Comparison of ENCODE assay signal across 14 cellular contexts in genomic region chr4:23320881-23321612, GRCh38.
DNase-seq lines count a peak whose midpoint lies in the region; ATAC-seq and TF ChIP-seq lines count a peak whose summit lies in the region.
"Had no signal": no experiment of that assay in that cellular context is flagged by ENCODE, and none has a peak within 500 bp of the region (broad histone marks: within the 10 kb centered on the region; RNA-seq: fewer than 3 reads in every experiment).

No MANE protein-coding gene starts in this region.

- H3K27ac ChIP-seq in smooth muscle cell (ENCODE audit: low read depth) (no peak overlapping the region), mesenchymal stem cell (ENCODE audit: low read length, poor library complexity, severe bottlenecking) (no peak overlapping the region)
- H3K27ac ChIP-seq: BLaER1 treated with 17β-estradiol and CSF1 and Interleukin-3, amounts not matched to agents 10 nM and 100 nM had no signal

- peak overlapping the region; percentile 41 for H3K4me2 ChIP-seq in smooth muscle cell
- H3K4me2 ChIP-seq in mesenchymal stem cell (ENCODE audit: low read length, poor library complexity, severe bottlenecking) = no peak overlapping the region
- H3K4me2 ChIP-seq: BLaER1 treated with 17β-estradiol and CSF1 and Interleukin-3, amounts not matched to agents 10 nM and 100 nM had no signal

- H3K18ac ChIP-seq in mesenchymal stem cell (ENCODE audit: low read depth in 1 of 2, low read length in 2 of 2) = no peak overlapping the region

- H3F3A ChIP-seq in smooth muscle cell (ENCODE audit: low read depth) = no peaks in the 10 kb centered on the region

- intact Hi-C loops in natural killer cell (cut with micrococcal nuclease) (no loop called here), lower leg skin (cut with DNase I; ENCODE audit: low total_unique reads) (no loop called here)

- no peaks in the 10 kb centered on the region for H3K27me3 Mint-ChIP-seq in natural killer cell (ENCODE audit: low read depth in 2 of 2)
- H3K27me3 Mint-ChIP-seq in natural killer cell treated with Interleukin-12 subunit alpha and Interleukin-12 subunit beta and Interleukin-15 and Interleukin-18, amount 100 ng/mL, for 72 hours = no peaks in the 10 kb centered on the region
- no peaks in the 10 kb centered on the region for H3K27me3 Mint-ChIP-seq in activated T-cell treated with anti-CD3 and anti-CD28 coated beads, Interleukin-2, amount 50 U/mL, for 4 hours (ENCODE audit: low read depth)

- H3K27ac Mint-ChIP-seq in natural killer cell = no peak overlapping the region
- no peak overlapping the region for H3K27ac Mint-ChIP-seq in natural killer cell treated with Interleukin-12 subunit alpha and Interleukin-12 subunit beta and Interleukin-15 and Interleukin-18, amount 100 ng/mL, for 72 hours
- H3K27ac Mint-ChIP-seq: CD4-positive, CD25-positive, alpha-beta regulatory T cell had no signal

- no peak overlapping the region for H4K91ac ChIP-seq in mesenchymal stem cell (ENCODE audit: low read length)

- 18% methylated on average over 1 of the region's 1 CpG for whole genome bisulfite sequencing in smooth muscle cell (ENCODE audit: low lambda C conversion rate)
- 43 to 64% methylated on average over 1 of the region's 1 CpG for WGBS in lower leg skin, 2 donors
- WGBS in mesenchymal stem cell = 24% methylated on average over 1 of the region's 1 CpG

- H3K23ac ChIP-seq in mesenchymal stem cell (ENCODE audit: low read length in 2 of 2) = no peak overlapping the region

- H3K4me3 ChIP-seq in smooth muscle cell (no peak overlapping the region), lower leg skin (ENCODE audit: low read depth, poor library complexity, severe bottlenecking) (no peak overlapping the region), mesenchymal stem cell (ENCODE audit: insufficient read depth in 1 of 2, low read depth in 1 of 2, low read length in 2 of 2) (no peak overlapping the region)
- H3K4me3 ChIP-seq: BLaER1 treated with 17β-estradiol and CSF1 and Interleukin-3, amounts not matched to agents 10 nM and 100 nM had no signal

- no peak overlapping the region for H4K8ac ChIP-seq in mesenchymal stem cell (ENCODE audit: low read length)

- no peaks in the 10 kb centered on the region for H3K79me1 ChIP-seq in mesenchymal stem cell (replicated peaks; ENCODE audit: low read length, poor library complexity, severe bottlenecking)

- no peak overlapping the region for H2AK5ac ChIP-seq in mesenchymal stem cell (ENCODE audit: low read length, severe bottlenecking)

- H3K4me1 ChIP-seq in smooth muscle cell (ENCODE audit: low read depth) (no peaks in the 10 kb centered on the region), mesenchymal stem cell (ENCODE audit: control insufficient read depth, insufficient read depth, low read depth, low read length) (no peaks in the 10 kb centered on the region)

- no peaks in the 10 kb centered on the region for H3K36me3 Mint-ChIP-seq in natural killer cell
- H3K36me3 Mint-ChIP-seq in natural killer cell treated with Interleukin-12 subunit alpha and Interleukin-12 subunit beta and Interleukin-15 and Interleukin-18, amount 100 ng/mL, for 72 hours = peaks cover 15% of the 10 kb centered on the region
- H3K36me3 Mint-ChIP-seq in activated T-cell treated with anti-CD3 and anti-CD28 coated beads, Interleukin-2, amount 50 U/mL, for 4 hours (ENCODE audit: insufficient read depth) = no peaks in the 10 kb centered on the region
- H3K36me3 Mint-ChIP-seq: CD4-positive, CD25-positive, alpha-beta regulatory T cell had no signal

- TF ChIP-seq CTCF in natural killer cell (IDR thresholded peaks at IDR 0.05) (peak; percentile 12), smooth muscle cell (IDR thresholded peaks at IDR 0.05; ENCODE audit: borderline replicate concordance, insufficient read depth, poor library complexity, severe bottlenecking) (no peak), lower leg skin (IDR thresholded peaks at IDR 0.05) (no peak)

- DNase-seq in natural killer cell (no peak), NCI-H446 treated with DMSO at 0.1 percent for 48 hours (lab: John Stamatoyannopoulos, UW) (peak; percentile 4), foreskin melanocyte (peak; percentile 78), smooth muscle cell (lab: John Stamatoyannopoulos, UW; ENCODE audit: unreplicated experiment) (no peak), lower leg skin (ENCODE audit: low spot score in 2 of 2) (no peak), mesenchymal stem cell (no peak)
- no peak for DNase-seq in natural killer cell treated with Interleukin-12 subunit alpha and Interleukin-12 subunit beta and Interleukin-15 and Interleukin-18, amount 100 ng/mL, for 72 hours (ENCODE audit: low spot score)
- DNase-seq in activated T-cell treated with anti-CD3 and anti-CD28 coated beads, Interleukin-2, amount 50 U/mL, for 4 hours = no peak
- DNase-seq: ACHN; CD4-positive, CD25-positive, alpha-beta regulatory T cell; DMS53; GF-D8 had no signal

- H3K9me3 ChIP-seq in smooth muscle cell (replicated peaks; ENCODE audit: low read depth) = no peaks in the 10 kb centered on the region
- no peaks in the 10 kb centered on the region for H3K9me3 ChIP-seq in mesenchymal stem cell (ENCODE audit: control insufficient read depth, low read length)
- H3K9me3 ChIP-seq: BLaER1 treated with 17β-estradiol and CSF1 and Interleukin-3, amounts not matched to agents 10 nM and 100 nM had no signal

- no peak overlapping the region for H3K4ac ChIP-seq in mesenchymal stem cell (ENCODE audit: low read depth in 1 of 2, low read length in 2 of 2)

- H3K4me3 Mint-ChIP-seq in natural killer cell = no peak overlapping the region
- H3K4me3 Mint-ChIP-seq in natural killer cell treated with Interleukin-12 subunit alpha and Interleukin-12 subunit beta and Interleukin-15 and Interleukin-18, amount 100 ng/mL, for 72 hours = no peak overlapping the region
- H3K4me3 Mint-ChIP-seq in activated T-cell treated with anti-CD3 and anti-CD28 coated beads, Interleukin-2, amount 50 U/mL, for 4 hours = no peak overlapping the region
- H3K4me3 Mint-ChIP-seq: CD4-positive, CD25-positive, alpha-beta regulatory T cell had no signal

- H3K27me3 ChIP-seq in smooth muscle cell (ENCODE audit: low read depth) = no peaks in the 10 kb centered on the region
- no peaks in the 10 kb centered on the region for H3K27me3 ChIP-seq in mesenchymal stem cell (ENCODE audit: control insufficient read depth in 1 of 2, insufficient read depth in 1 of 2, low read length in 2 of 2)
- H3K27me3 ChIP-seq: BLaER1 treated with 17β-estradiol and CSF1 and Interleukin-3, amounts not matched to agents 10 nM and 100 nM had no signal

- H2AFZ ChIP-seq in smooth muscle cell (ENCODE audit: low read depth) = peak overlapping the region; percentile 14
- no peak overlapping the region for H2AFZ ChIP-seq in mesenchymal stem cell (ENCODE audit: low read depth, low read length)

- H3K36me3 ChIP-seq in smooth muscle cell (ENCODE audit: low read depth) (no peaks in the 10 kb centered on the region), mesenchymal stem cell (ENCODE audit: control insufficient read depth in 1 of 2, insufficient read depth in 2 of 2, low read depth in 1 of 2, low read length in 2 of 2) (no peaks in the 10 kb centered on the region)
- H3K36me3 ChIP-seq: BLaER1 treated with 17β-estradiol and CSF1 and Interleukin-3, amounts not matched to agents 10 nM and 100 nM had no signal

- no peak for ATAC-seq in natural killer cell
- no peak for ATAC-seq in natural killer cell treated with Interleukin-12 subunit alpha and Interleukin-12 subunit beta and Interleukin-15 and Interleukin-18, amount 100 ng/mL, for 72 hours
- ATAC-seq in activated T-cell treated with anti-CD3 and anti-CD28 coated beads, Interleukin-2, amount 50 U/mL, for 4 hours = no peak
- ATAC-seq: HCT116 had no signal

- no peaks in the 10 kb centered on the region for H3K4me1 Mint-ChIP-seq in natural killer cell
- no peaks in the 10 kb centered on the region for H3K4me1 Mint-ChIP-seq in natural killer cell treated with Interleukin-12 subunit alpha and Interleukin-12 subunit beta and Interleukin-15 and Interleukin-18, amount 100 ng/mL, for 72 hours (ENCODE audit: low read depth in 2 of 2)
- peaks cover 3% of the 10 kb centered on the region for H3K4me1 Mint-ChIP-seq in activated T-cell treated with anti-CD3 and anti-CD28 coated beads, Interleukin-2, amount 50 U/mL, for 4 hours (ENCODE audit: low read depth)

- H3K9ac ChIP-seq in smooth muscle cell (ENCODE audit: low read depth) (no peak overlapping the region), mesenchymal stem cell (ENCODE audit: low read length) (no peak overlapping the region)
- H3K9ac ChIP-seq: BLaER1 treated with 17β-estradiol and CSF1 and Interleukin-3, amounts not matched to agents 10 nM and 100 nM had no signal

- TF ChIP-seq POLR2A in lower leg skin (IDR thresholded peaks at IDR 0.05) = no peak

- peaks cover 13 to 17% of the 10 kb centered on the region in 2 donors for H3K9me3 Mint-ChIP-seq in natural killer cell
- H3K9me3 Mint-ChIP-seq in natural killer cell treated with Interleukin-12 subunit alpha and Interleukin-12 subunit beta and Interleukin-15 and Interleukin-18, amount 100 ng/mL, for 72 hours = peaks cover 16% of the 10 kb centered on the region
- H3K9me3 Mint-ChIP-seq in activated T-cell treated with anti-CD3 and anti-CD28 coated beads, Interleukin-2, amount 50 U/mL, for 4 hours = no peaks in the 10 kb centered on the region

- H3K79me2 ChIP-seq in smooth muscle cell (ENCODE audit: low read depth) = no peaks in the 10 kb centered on the region

- no peak overlapping the region for H2BK15ac ChIP-seq in mesenchymal stem cell (ENCODE audit: low read depth, poor library complexity, severe bottlenecking)

- H3K14ac ChIP-seq in mesenchymal stem cell (ENCODE audit: low read length in 2 of 2) = no peak overlapping the region

- no peak overlapping the region for H2BK5ac ChIP-seq in mesenchymal stem cell (ENCODE audit: low read depth, low read length, poor library complexity, severe bottlenecking)

- H2BK12ac ChIP-seq in mesenchymal stem cell (ENCODE audit: low read length in 2 of 2) = no peak overlapping the region

- H4K20me1 ChIP-seq in smooth muscle cell (ENCODE audit: low read depth) = no peaks in the 10 kb centered on the region
- H4K20me1 ChIP-seq: BLaER1 treated with 17β-estradiol and CSF1 and Interleukin-3, amounts not matched to agents 10 nM and 100 nM had no signal

- no peak overlapping the region for H2BK120ac ChIP-seq in mesenchymal stem cell (ENCODE audit: low read depth, low read length)

Comparison
In these comparisons a context has a peak if more than half of its experiments do, and no peak if none do; other contexts are left out.
1. DNase-seq: peak in NCI-H446 treated with DMSO at 0.1 percent for 48 hours (single experiment) and foreskin melanocyte (single experiment); none in natural killer cell (single experiment), natural killer cell treated with Interleukin-12 subunit alpha and Interleukin-12 subunit beta and Interleukin-15 and Interleukin-18, amount 100 ng/mL, for 72 hours (single experiment), smooth muscle cell (single experiment), lower leg skin (0 of 2), activated T-cell treated with anti-CD3 and anti-CD28 coated beads, Interleukin-2, amount 50 U/mL, for 4 hours (single experiment) and mesenchymal stem cell (single experiment).